In the genomic region with DNA sequence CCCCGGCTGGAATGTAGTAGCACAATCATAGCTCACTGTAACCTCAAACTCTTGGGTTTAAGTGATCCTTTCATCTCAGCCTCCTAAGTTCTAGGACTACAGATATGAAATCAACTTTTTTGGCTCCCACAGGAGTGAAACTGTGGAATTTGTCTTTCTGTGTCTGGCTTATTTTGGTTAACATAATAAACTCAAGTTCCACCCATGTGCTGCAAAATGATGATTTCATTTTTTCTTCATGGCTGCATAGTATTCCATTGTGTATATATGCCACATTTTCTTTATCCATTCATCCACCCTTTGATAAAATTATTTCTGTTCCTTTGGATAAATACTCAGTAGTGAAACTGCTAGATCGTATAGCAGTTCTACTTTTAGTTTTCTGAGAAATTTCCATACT, we compare ENCODE assay signal across 34 cellular contexts.
"Had no signal": no experiment of that assay in that cellular context is flagged by ENCODE, and none has a peak within 500 bp of the region (broad histone marks: within the 10 kb centered on the region; RNA-seq: fewer than 3 reads in every experiment).

No MANE protein-coding gene starts in this region.

- H3K27ac Mint-ChIP-seq: activated B cell treated with CpG ODN at 0.5 μM for 24 hours; activated CD8-positive, alpha-beta T cell treated with anti-CD3 and anti-CD28 coated beads for 36 hours; activated naive CD8-positive, alpha-beta T cell; activated T-helper 17 cell treated with anti-CD3 and anti-CD28 coated beads, Interleukin-2, amount 50 U/mL, for 72 hours; dendritic cell treated with granulocyte-macrophage colony-stimulating factor and Interleukin-4, amounts not matched to agents 40 ng/mL and 50 ng/mL, for 4 days; T-helper 2 cell treated with Interferon-gamma antibody and Interleukin-4, amounts not matched to agents 5 μg/mL and 100 μg/mL, for 36 hours had no signal

- DNase-seq: activated B cell treated with CpG ODN at 0.5 μM for 24 hours; activated CD4-positive, alpha-beta T cell treated with anti-CD3 and anti-CD28 coated beads for 48 hours; activated CD4-positive, alpha-beta T cell treated with anti-CD3 and anti-CD28 coated beads, Interleukin-2, amount 50 U/mL, for 1 hour; activated CD4-positive, alpha-beta T cell treated with anti-CD3 and anti-CD28 coated beads, Interleukin-2, amount 50 U/mL, for 48 hours; activated CD8-positive, alpha-beta memory T cell treated with anti-CD3 and anti-CD28 coated beads for 24 hours; activated CD8-positive, alpha-beta T cell treated with anti-CD3 and anti-CD28 coated beads for 36 hours; activated effector memory CD4-positive, alpha-beta T cell treated with Interleukin-2 at 50 U/mL for 16 hours; activated gamma-delta T cell treated with Interleukin-2 at 50 U/mL for 16 hours; activated naive CD4-positive, alpha-beta T cell treated with anti-CD3 and anti-CD28 coated beads, Interleukin-2, amount 50 U/mL, for 16 hours; activated naive CD4-positive, alpha-beta T cell treated with Interleukin-2 at 50 U/mL for 16 hours; activated T-cell treated with anti-CD3 and anti-CD28 coated beads, Interleukin-2, amount 50 U/mL, for 4 hours; amniotic stem cell; anterior cingulate cortex; brain microvascular endothelial cell; dorsolateral prefrontal cortex; effector memory CD4-positive, alpha-beta T cell; esophagus squamous epithelium; foreskin melanocyte; heart right ventricle; T1000; WERI-Rb-1 had no signal

- H3K4me2 ChIP-seq: hepatocyte had no signal

- H3K27me3 Mint-ChIP-seq: activated B cell treated with CpG ODN at 0.5 μM for 24 hours; activated CD8-positive, alpha-beta T cell treated with anti-CD3 and anti-CD28 coated beads for 36 hours; activated naive CD8-positive, alpha-beta T cell; activated T-helper 17 cell treated with anti-CD3 and anti-CD28 coated beads, Interleukin-2, amount 50 U/mL, for 72 hours; central memory CD8-positive, alpha-beta T cell; dendritic cell treated with granulocyte-macrophage colony-stimulating factor and Interleukin-4, amounts not matched to agents 40 ng/mL and 50 ng/mL, for 4 days had no signal

- H3K4me3 Mint-ChIP-seq: activated B cell treated with CpG ODN at 0.5 μM for 24 hours; activated CD8-positive, alpha-beta T cell treated with anti-CD3 and anti-CD28 coated beads for 36 hours; activated naive CD8-positive, alpha-beta T cell; activated T-cell treated with anti-CD3 and anti-CD28 coated beads, Interleukin-2, amount 50 U/mL, for 4 hours; activated T-helper 17 cell treated with anti-CD3 and anti-CD28 coated beads, Interleukin-2, amount 50 U/mL, for 72 hours; central memory CD8-positive, alpha-beta T cell; dendritic cell treated with granulocyte-macrophage colony-stimulating factor and Interleukin-4, amounts not matched to agents 40 ng/mL and 50 ng/mL, for 4 days; T-helper 2 cell treated with Interferon-gamma antibody and Interleukin-4, amounts not matched to agents 5 μg/mL and 100 μg/mL, for 36 hours had no signal

- H3K4me1 Mint-ChIP-seq: activated B cell treated with CpG ODN at 0.5 μM for 24 hours; activated T-helper 17 cell treated with anti-CD3 and anti-CD28 coated beads, Interleukin-2, amount 50 U/mL, for 72 hours; central memory CD8-positive, alpha-beta T cell had no signal

- H2AFZ ChIP-seq: hepatocyte had no signal

- H3K27me3 ChIP-seq: brain microvascular endothelial cell, dorsolateral prefrontal cortex, esophagus squamous epithelium, gastroesophageal sphincter, heart right ventricle, hepatocyte had no signal

- H3K4me1 ChIP-seq: esophagus squamous epithelium, gastroesophageal sphincter, heart right ventricle had no signal

- H3K4me3 ChIP-seq: coronary artery, dorsolateral prefrontal cortex, esophagus squamous epithelium, gastroesophageal sphincter, heart right ventricle, hepatocyte had no signal

- ATAC-seq: activated CD4-positive, CD25-positive, alpha-beta regulatory T cell treated with anti-CD3 and anti-CD28 coated beads, Interleukin-2, amount 50 U/mL, for 24 hours; activated CD8-positive, alpha-beta T cell treated with anti-CD3 and anti-CD28 coated beads for 36 hours; activated T-cell treated with anti-CD3 and anti-CD28 coated beads, Interleukin-2, amount 50 U/mL, for 4 hours; activated T-helper 17 cell treated with anti-CD3 and anti-CD28 coated beads, Interleukin-2, amount 50 U/mL, for 72 hours; gastroesophageal sphincter; heart right ventricle had no signal

- H3K27ac ChIP-seq: brain microvascular endothelial cell, coronary artery, dorsolateral prefrontal cortex, epithelial cell of prostate, esophagus squamous epithelium, gastroesophageal sphincter, heart right ventricle, hepatocyte, WERI-Rb-1 had no signal

- H3K79me2 ChIP-seq: hepatocyte had no signal

- H3K36me3 ChIP-seq: brain microvascular endothelial cell had no signal

- FAIRE-seq: astrocyte, bronchial epithelial cell, endothelial cell of umbilical vein had no signal
